Comparison of ENCODE assay signal across 8 cellular contexts in the genomic region with DNA sequence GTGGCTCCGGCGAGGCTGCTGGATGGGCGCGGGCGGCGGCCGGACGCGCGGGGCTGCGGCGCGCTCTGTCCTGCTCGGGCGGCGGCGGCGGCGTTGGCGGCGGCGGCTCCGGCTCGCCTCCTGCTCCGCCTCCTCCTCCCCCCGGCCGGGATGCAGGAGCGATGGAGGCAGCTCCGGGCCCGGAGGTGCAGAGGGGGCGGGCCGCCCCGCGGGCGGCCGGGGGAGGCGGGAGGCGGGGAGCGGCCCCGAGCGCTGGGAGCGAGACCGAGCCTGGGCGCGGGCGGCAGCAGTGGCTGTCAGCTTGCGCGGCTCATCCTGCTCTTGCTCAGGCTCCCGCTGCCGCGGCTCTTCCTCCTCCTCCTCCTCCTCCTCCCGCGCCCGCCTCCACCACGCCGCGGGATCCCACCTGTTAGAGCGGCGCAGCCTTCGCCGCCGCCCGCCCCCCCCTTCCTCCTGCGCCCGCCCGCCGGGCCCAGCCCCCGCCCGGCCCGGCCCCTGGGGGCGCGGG. TPM values are rescaled to one million over a fixed set of nuclear protein-coding genes. Genes with fewer than 3 reads are reported as not detected.
DNase-seq lines count a peak whose midpoint lies in the region; ATAC-seq and TF ChIP-seq lines count a peak whose summit lies in the region.

A gene with protein sequence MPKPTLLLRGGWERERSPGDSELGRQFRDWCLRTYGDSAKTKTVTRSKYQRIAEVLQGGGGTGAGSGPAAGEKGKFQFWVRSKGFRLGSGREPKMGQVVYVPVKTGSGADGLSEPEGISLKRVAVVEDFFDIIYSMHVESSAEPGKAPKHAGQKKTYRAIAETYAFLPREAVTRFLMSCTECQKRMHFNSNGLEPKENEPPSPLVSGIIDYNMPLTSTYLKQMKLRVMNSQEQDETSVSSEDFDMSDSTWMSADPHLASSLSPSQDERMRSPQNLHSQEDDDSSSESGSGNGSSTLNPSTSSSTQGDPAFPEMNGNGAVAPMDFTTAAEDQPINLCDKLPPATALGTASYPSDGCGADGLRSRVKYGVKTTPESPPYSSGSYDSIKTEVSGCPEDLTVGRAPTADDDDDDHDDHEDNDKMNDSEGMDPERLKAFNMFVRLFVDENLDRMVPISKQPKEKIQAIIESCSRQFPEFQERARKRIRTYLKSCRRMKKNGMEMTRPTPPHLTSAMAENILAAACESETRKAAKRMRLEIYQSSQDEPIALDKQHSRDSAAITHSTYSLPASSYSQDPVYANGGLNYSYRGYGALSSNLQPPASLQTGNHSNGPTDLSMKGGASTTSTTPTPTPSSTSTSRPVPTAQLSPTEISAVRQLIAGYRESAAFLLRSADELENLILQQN (minus strand): TSS at position 323 of the 508 bp plus-strand sequence. CDS start 443 bp downstream, outside the sequence.

- H3K4me1 ChIP-seq in PC-3 (ENCODE audit: insufficient read depth, low read length), result peaks cover 11% of the 10 kb centered on the region

- H3K9me2 ChIP-seq in PC-3 (replicated peaks; ENCODE audit: low read length), result no peaks in the 10 kb centered on the region

- H3K9ac ChIP-seq in PC-3 (ENCODE audit: low read length), result no peak within 1 kb of the TSS

- no peaks in the 10 kb centered on the region for H3F3A ChIP-seq in PC-3 (ENCODE audit: low read length, unreplicated experiment)

- CTCF ChIA-PET in PC-3 (lab: Charles Lee), result no interaction called here
- CTCF ChIA-PET in activated naive CD4-positive, alpha-beta T cell treated with anti-CD3 and anti-CD28 coated beads, Interleukin-2, amount 10 ng/mL, durations not matched to agents 7 days and 5 days (lab: Charles Lee), result no interaction called here

- POLR2A ChIA-PET in PC-3 (lab: Charles Lee; ENCODE audit: unreplicated experiment), result no interaction called here

- H3K27me3 Mint-ChIP-seq in activated naive CD4-positive, alpha-beta T cell treated with anti-CD3 and anti-CD28 coated beads, Interleukin-2, amount 10 ng/mL, durations not matched to agents 7 days and 5 days, result peaks cover 52% of the 10 kb centered on the region

- peak within 1 kb of the TSS; percentile 94 for H3K4me2 ChIP-seq in PC-3 (ENCODE audit: low read length)

- H3K27ac Mint-ChIP-seq in activated naive CD4-positive, alpha-beta T cell treated with anti-CD3 and anti-CD28 coated beads, Interleukin-2, amount 10 ng/mL, durations not matched to agents 7 days and 5 days, result peak within 1 kb of the TSS; percentile 75

- DNase-seq in SIG-M5 treated with dmso at 0.1 percent for 504 hours (lab: John Stamatoyannopoulos, UW; ENCODE audit: unreplicated experiment) (peak; percentile 31), SIG-M5 (lab: John Stamatoyannopoulos, UW) (no peak), PC-3 (peak; percentile 6), glomerular visceral epithelial cell (ENCODE audit: extremely low spot score) (peak; percentile 38), omental fat pad (ENCODE audit: low spot score) (no peak)
- peak; percentile 62 for DNase-seq in activated naive CD4-positive, alpha-beta T cell treated with anti-CD3 and anti-CD28 coated beads, Interleukin-2, amount 10 ng/mL, durations not matched to agents 7 days and 5 days

- peaks cover 3% of the 10 kb centered on the region for H3K36me3 Mint-ChIP-seq in activated naive CD4-positive, alpha-beta T cell treated with anti-CD3 and anti-CD28 coated beads, Interleukin-2, amount 10 ng/mL, durations not matched to agents 7 days and 5 days

- H2AFZ ChIP-seq in PC-3 (ENCODE audit: low read length), result peak within 1 kb of the TSS; percentile 92

- peak within 1 kb of the TSS; percentile 73 for H3K4me3 ChIP-seq in PC-3 (ENCODE audit: low read length)

- intact Hi-C loops in PC-3 (cut with micrococcal nuclease), result no loop called here

- no peaks in the 10 kb centered on the region for H3K9me3 ChIP-seq in PC-3 (ENCODE audit: low read length)

- H3K4me3 Mint-ChIP-seq in activated naive CD4-positive, alpha-beta T cell treated with anti-CD3 and anti-CD28 coated beads, Interleukin-2, amount 10 ng/mL, durations not matched to agents 7 days and 5 days, result peak within 1 kb of the TSS; percentile 87

- H3K36me3 ChIP-seq in PC-3 (ENCODE audit: low read depth, low read length), result no peaks in the 10 kb centered on the region

- H4K20me1 ChIP-seq in PC-3 (ENCODE audit: low read length), result no peaks in the 10 kb centered on the region

- no peaks in the 10 kb centered on the region for H3K79me2 ChIP-seq in PC-3 (ENCODE audit: low read length)

- no TSS peak for BruUV-seq in PC-3 (replicated peaks; lab: Mats Ljungman, UMichigan)

- no peak within 1 kb of the TSS for H3K27ac ChIP-seq in PC-3 (ENCODE audit: low read length)

- TF ChIP-seq CTCF in PC-3 (conservative IDR thresholded peaks at IDR 0.05; ENCODE audit: low read depth, low read length), result no peak
- no peak for TF ChIP-seq CTCF in omental fat pad (IDR thresholded peaks at IDR 0.05)

- peak; percentile 26 for ATAC-seq in PC-3
- ATAC-seq in omental fat pad (ENCODE audit: low FRiP score), result peak; percentile 36
- ATAC-seq in HG03442 (IDR thresholded peaks at IDR 0.05; ENCODE audit: unreplicated experiment), result no peak
- no peak for ATAC-seq in GM19395 (IDR thresholded peaks at IDR 0.05; ENCODE audit: unreplicated experiment)

- H3K27me3 ChIP-seq in PC-3 (ENCODE audit: low read length), result peaks cover 5% of the 10 kb centered on the region

- H3K9me3 Mint-ChIP-seq in activated naive CD4-positive, alpha-beta T cell treated with anti-CD3 and anti-CD28 coated beads, Interleukin-2, amount 10 ng/mL, durations not matched to agents 7 days and 5 days, result no peaks in the 10 kb centered on the region

- H3K4me1 Mint-ChIP-seq in activated naive CD4-positive, alpha-beta T cell treated with anti-CD3 and anti-CD28 coated beads, Interleukin-2, amount 10 ng/mL, durations not matched to agents 7 days and 5 days, result peaks cover 35% of the 10 kb centered on the region

RNA-seq across cellular contexts. Expression of the gene that starts here (rescaled TPM):
- total RNA-seq in PC-3 (2014; rRNA removed) (5.4 and 7.3 TPM in 2 replicates), omental fat pad (10 to 100 TPM in 3 of 4 donors, 1 to 10 TPM in 1; 6.8 to 15.3 (median 13.6) TPM)

Comparison
In these comparisons a context has a peak if more than half of its experiments do, and no peak if none do; other contexts are left out.
1. DNase-seq: peak in SIG-M5 treated with dmso at 0.1 percent for 504 hours (single experiment), PC-3 (single experiment), activated naive CD4-positive, alpha-beta T cell treated with anti-CD3 and anti-CD28 coated beads, Interleukin-2, amount 10 ng/mL, durations not matched to agents 7 days and 5 days (single experiment) and glomerular visceral epithelial cell (single experiment); none in SIG-M5 (single experiment) and omental fat pad (single experiment).
2. ATAC-seq: peak in PC-3 (single experiment) and omental fat pad (single experiment); none in HG03442 (single experiment) and GM19395 (single experiment).